27 cellular contexts compared by ENCODE assay signal in genomic region chr4:19152264-19152663, GRCh38.
"Had no signal": no experiment of that assay in that cellular context is flagged by ENCODE, and none has a peak within 500 bp of the region (broad histone marks: within the 10 kb centered on the region; RNA-seq: fewer than 3 reads in every experiment).

No MANE protein-coding gene starts in this region.

- H3K4me2 ChIP-seq: hepatocyte, neural progenitor cell had no signal

- ATAC-seq: foreskin keratinocyte; left cardiac atrium; left ventricle myocardium superior; natural killer cell treated with Interleukin-12 subunit alpha and Interleukin-12 subunit beta and Interleukin-15 and Interleukin-18, amount 100 ng/mL, for 72 hours had no signal

- H3K27ac ChIP-seq: colonic mucosa, foreskin keratinocyte, hepatocyte, neural progenitor cell, parathyroid adenoma, right atrium auricular region, sigmoid colon, skin epidermis, stomach, thoracic aorta had no signal

- H2AFZ ChIP-seq: hepatocyte, neural progenitor cell, parathyroid adenoma had no signal

- H3K4me3 ChIP-seq: colonic mucosa, hepatocyte, lung, neural progenitor cell, right atrium auricular region, sigmoid colon, skin epidermis, stomach, thoracic aorta had no signal

- H3K9ac ChIP-seq: neural progenitor cell, parathyroid adenoma had no signal

- DNase-seq: colonic mucosa; effector CD4-positive, alpha-beta T cell; endodermal cell; erythroblast; foreskin keratinocyte; kidney; left cardiac atrium; left ventricle myocardium superior; mesenchymal stem cell; midbrain; occipital lobe; sigmoid colon; stimulated activated CD4-positive, alpha-beta T cell treated with anti-CD3 and anti-CD28 coated beads, Interleukin-2, amount 100 ng/mL, for 24 hours; stimulated activated CD4-positive, alpha-beta T cell treated with anti-CD3 and anti-CD28 coated beads, Interleukin-4, amount 100 ng/mL, for 4 hours; stimulated activated naive CD4-positive, alpha-beta T cell; stomach; substantia nigra; trophoblast cell had no signal

- H3K27me3 ChIP-seq: colonic mucosa, foreskin keratinocyte, hepatocyte, neural progenitor cell, right atrium auricular region, sigmoid colon, stomach had no signal

- H3K4me3 Mint-ChIP-seq: endodermal cell; natural killer cell treated with Interleukin-12 subunit alpha and Interleukin-12 subunit beta and Interleukin-15 and Interleukin-18, amount 100 ng/mL, for 72 hours; neural progenitor cell had no signal

- H3K36me3 ChIP-seq: colonic mucosa, right atrium auricular region, sigmoid colon, stomach, thoracic aorta had no signal

- H3K4me1 Mint-ChIP-seq: endodermal cell, neural progenitor cell had no signal

- H3K79me2 ChIP-seq: hepatocyte, parathyroid adenoma had no signal

- H3K4me1 ChIP-seq: colonic mucosa, foreskin keratinocyte, neural progenitor cell, parathyroid adenoma, right atrium auricular region, sigmoid colon, stomach had no signal

- H3K27me3 Mint-ChIP-seq: natural killer cell treated with Interleukin-12 subunit alpha and Interleukin-12 subunit beta and Interleukin-15 and Interleukin-18, amount 100 ng/mL, for 72 hours had no signal

- H3K27ac Mint-ChIP-seq: endodermal cell; natural killer cell treated with Interleukin-12 subunit alpha and Interleukin-12 subunit beta and Interleukin-15 and Interleukin-18, amount 100 ng/mL, for 72 hours; neural progenitor cell had no signal

- FAIRE-seq: endothelial cell of umbilical vein, kidney had no signal

- H3K9me3 ChIP-seq: colonic mucosa had no signal
